1 cellular context compared by ENCODE assay signal in the genomic region with DNA sequence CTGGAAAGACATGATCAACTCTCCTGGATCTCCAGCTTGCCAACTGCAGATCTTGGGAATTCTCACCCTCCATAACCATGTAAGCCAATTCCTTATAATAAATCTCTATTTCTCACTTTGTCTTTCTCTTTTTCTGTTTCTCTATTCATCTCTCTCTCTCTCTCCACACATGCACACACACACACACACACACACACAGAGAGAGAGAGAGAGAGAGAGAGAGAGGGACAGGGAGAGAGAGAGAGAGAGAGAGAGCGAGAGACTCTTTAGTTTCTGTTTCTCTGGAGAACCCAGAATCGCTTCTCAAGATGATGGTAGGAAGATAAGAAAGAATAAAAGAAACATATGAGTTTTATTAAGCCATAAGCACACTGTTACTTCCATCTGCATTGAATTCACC.
TF ChIP-seq lines count a peak whose summit lies in the region.

No MANE protein-coding gene starts in this region.

TF ChIP-seq in SK-N-SH treated with all-trans-retinoic acid at 6 μM for 48 hours, 23 proteins besides CTCF, POLR2A, EP300 and RAD21 (continued from another document):
- TF ChIP-seq, protein P1, sequence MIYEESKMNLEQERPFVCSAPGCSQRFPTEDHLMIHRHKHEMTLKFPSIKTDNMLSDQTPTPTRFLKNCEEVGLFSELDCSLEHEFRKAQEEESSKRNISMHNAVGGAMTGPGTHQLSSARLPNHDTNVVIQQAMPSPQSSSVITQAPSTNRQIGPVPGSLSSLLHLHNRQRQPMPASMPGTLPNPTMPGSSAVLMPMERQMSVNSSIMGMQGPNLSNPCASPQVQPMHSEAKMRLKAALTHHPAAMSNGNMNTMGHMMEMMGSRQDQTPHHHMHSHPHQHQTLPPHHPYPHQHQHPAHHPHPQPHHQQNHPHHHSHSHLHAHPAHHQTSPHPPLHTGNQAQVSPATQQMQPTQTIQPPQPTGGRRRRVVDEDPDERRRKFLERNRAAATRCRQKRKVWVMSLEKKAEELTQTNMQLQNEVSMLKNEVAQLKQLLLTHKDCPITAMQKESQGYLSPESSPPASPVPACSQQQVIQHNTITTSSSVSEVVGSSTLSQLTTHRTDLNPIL (CRISPR knock-in tag; IDR thresholded peaks at IDR 0.05; ENCODE audit: low read depth) = no peak
- TF ChIP-seq TOX (CRISPR knock-in tag; IDR thresholded peaks at IDR 0.05; ENCODE audit: borderline replicate concordance) (no peak), ARNTL (CRISPR knock-in tag; IDR thresholded peaks at IDR 0.05; ENCODE audit: borderline replicate concordance, low read depth) (no peak), SNAI2 (CRISPR knock-in tag; IDR thresholded peaks at IDR 0.05) (no peak), ZC3H10 (CRISPR knock-in tag; IDR thresholded peaks at IDR 0.05) (no peak), ZNF8 (CRISPR knock-in tag; IDR thresholded peaks at IDR 0.05) (no peak), GLIS3 (CRISPR knock-in tag; IDR thresholded peaks at IDR 0.05) (no peak), BACH2 (CRISPR knock-in tag; IDR thresholded peaks at IDR 0.05; ENCODE audit: borderline replicate concordance) (no peak)
